In the genomic region with DNA sequence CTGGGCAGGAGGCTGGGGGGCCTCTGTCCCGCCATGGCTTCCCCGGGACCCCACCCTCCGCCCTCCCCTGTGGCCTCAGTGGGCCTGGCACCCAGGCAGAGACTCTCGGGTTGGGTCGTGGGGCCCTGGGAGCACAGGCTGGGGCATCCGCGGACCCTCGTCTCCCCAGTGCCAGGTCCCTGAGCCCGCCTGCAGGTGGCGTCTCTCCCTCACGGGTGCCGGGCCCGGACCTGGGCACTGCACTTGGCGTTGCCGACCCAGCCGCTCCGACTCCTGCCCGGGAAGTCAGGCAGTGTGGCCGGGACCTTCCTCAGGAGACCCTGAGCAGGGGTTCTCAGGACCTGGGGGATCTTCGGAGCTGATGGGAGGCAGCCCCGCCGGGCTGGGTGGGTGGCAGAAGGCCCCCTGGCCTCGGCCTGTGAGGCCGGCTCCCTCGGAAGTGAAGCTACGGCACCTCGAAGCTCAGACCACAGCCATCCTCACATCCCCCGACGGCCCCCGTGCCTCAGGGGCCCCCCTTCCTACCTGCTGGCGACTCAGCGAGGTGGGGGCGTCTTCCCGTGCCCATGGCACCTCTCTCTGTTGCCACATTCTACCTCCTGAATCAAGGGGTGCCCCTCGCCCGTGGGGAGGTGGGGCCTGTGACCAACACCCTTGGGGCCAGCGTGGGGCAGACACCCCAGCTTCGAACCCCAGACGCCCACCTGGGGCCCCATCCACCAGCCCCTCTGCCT, we compare ENCODE assay signal across 8 cellular contexts. TPM values are rescaled to one million over a fixed set of nuclear protein-coding genes. Genes with fewer than 3 reads are reported as not detected.
A peak's percentile ranks its signal among the peaks of the same experiment; 100 is the strongest.
DNase-seq lines count a peak whose midpoint lies in the region; ATAC-seq and TF ChIP-seq lines count a peak whose summit lies in the region.

No MANE protein-coding gene starts in this region.

- H3K27me3 ChIP-seq in tibial nerve: peaks cover 0 to 7% of the 10 kb centered on the region in 2 donors

- intact Hi-C loops in Right ventricle myocardium superior (cut with DNase I): loop anchor here (5.0 kb wide), 2 partner anchors 110 to 170 kb away; a partner anchor contains a TSS
- intact Hi-C loops in posterior cingulate gyrus (cut with DNase I): loop anchor here (5.0 to 10.0 kb wide), 2 partner anchors 130 to 253 kb away; a partner anchor contains a TSS

- TF ChIP-seq EP300 in tibial nerve (IDR thresholded peaks at IDR 0.05): no peak

- peaks cover 10 to 11% of the 10 kb centered on the region in 2 donors for H3K36me3 Mint-ChIP-seq in activated naive CD4-positive, alpha-beta T cell treated with anti-CD3 and anti-CD28 coated beads, Interleukin-2, amount 50 U/mL, for 72 hours

- peak overlapping the region in 2 of 4 donors; percentile 11 to 12 for H3K27ac ChIP-seq in tibial nerve

- TF ChIP-seq CTCF in tibial nerve (IDR thresholded peaks at IDR 0.05): peak; percentile 88 to 98 (median 92)

- ATAC-seq in SK-N-SH treated with all-trans-retinoic acid at 6 μM for 48 hours: peak; percentile 96
- peak; percentile 94 to 96 for ATAC-seq in activated naive CD4-positive, alpha-beta T cell treated with anti-CD3 and anti-CD28 coated beads, Interleukin-2, amount 50 U/mL, for 72 hours
- peak; percentile 94 for ATAC-seq in Right ventricle myocardium superior (ENCODE audit: poor library complexity)

- peaks cover 0 to 4% of the 10 kb centered on the region in 2 donors for H3K9me3 Mint-ChIP-seq in activated naive CD4-positive, alpha-beta T cell treated with anti-CD3 and anti-CD28 coated beads, Interleukin-2, amount 50 U/mL, for 72 hours

- peaks cover 0 to 14% (median 6%) of the 10 kb centered on the region in 4 donors for H3K4me1 ChIP-seq in tibial nerve

- H3K9me3 ChIP-seq in tibial nerve: no peaks in the 10 kb centered on the region

- peak; percentile 82 for DNase-seq in NCI-H82 (lab: John Stamatoyannopoulos, UW)
- no peak for DNase-seq in NCI-H82 treated with DMSO at 0.1 percent for 48 hours (lab: John Stamatoyannopoulos, UW; ENCODE audit: unreplicated experiment)
- DNase-seq in HuH-7.5 (ENCODE audit: low spot score): peak; percentile 96
- peak; percentile 85 to 91 for DNase-seq in activated naive CD4-positive, alpha-beta T cell treated with anti-CD3 and anti-CD28 coated beads, Interleukin-2, amount 50 U/mL, for 72 hours (ENCODE audit: low spot score in 2 of 2)
- peak; percentile 90 for DNase-seq in Right ventricle myocardium superior
- peak; percentile 66 to 97 (median 82) for DNase-seq in posterior cingulate gyrus
- DNase-seq in tibial nerve (ENCODE audit: low spot score in 2 of 2): peak; percentile 62 to 72

- TF ChIP-seq POLR2A in tibial nerve (IDR thresholded peaks at IDR 0.05): no peak

- H3K27ac Mint-ChIP-seq in activated naive CD4-positive, alpha-beta T cell treated with anti-CD3 and anti-CD28 coated beads, Interleukin-2, amount 50 U/mL, for 72 hours: peak overlapping the region in 1 of 2 donors; percentile 83

- no peaks in the 10 kb centered on the region for H3K36me3 ChIP-seq in tibial nerve

- WGBS in tibial nerve, 2 donors: 15 to 29% methylated on average over 11 to 24 of the region's 39 CpGs

- H3K4me3 ChIP-seq in tibial nerve: peak overlapping the region in 3 of 4 donors; percentile 21 to 32 (median 25)

TF ChIP-seq in SK-N-SH treated with all-trans-retinoic acid at 6 μM for 48 hours, 23 proteins besides CTCF, POLR2A, EP300 and RAD21:
- TF ChIP-seq, protein P1, sequence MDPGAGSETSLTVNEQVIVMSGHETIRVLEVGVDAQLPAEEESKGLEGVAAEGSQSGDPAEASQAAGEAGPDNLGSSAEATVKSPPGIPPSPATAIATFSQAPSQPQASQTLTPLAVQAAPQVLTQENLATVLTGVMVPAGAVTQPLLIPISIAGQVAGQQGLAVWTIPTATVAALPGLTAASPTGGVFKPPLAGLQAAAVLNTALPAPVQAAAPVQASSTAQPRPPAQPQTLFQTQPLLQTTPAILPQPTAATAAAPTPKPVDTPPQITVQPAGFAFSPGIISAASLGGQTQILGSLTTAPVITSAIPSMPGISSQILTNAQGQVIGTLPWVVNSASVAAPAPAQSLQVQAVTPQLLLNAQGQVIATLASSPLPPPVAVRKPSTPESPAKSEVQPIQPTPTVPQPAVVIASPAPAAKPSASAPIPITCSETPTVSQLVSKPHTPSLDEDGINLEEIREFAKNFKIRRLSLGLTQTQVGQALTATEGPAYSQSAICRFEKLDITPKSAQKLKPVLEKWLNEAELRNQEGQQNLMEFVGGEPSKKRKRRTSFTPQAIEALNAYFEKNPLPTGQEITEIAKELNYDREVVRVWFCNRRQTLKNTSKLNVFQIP (CRISPR knock-in tag; IDR thresholded peaks at IDR 0.05; ENCODE audit: borderline replicate concordance, low read depth): no peak
- TF ChIP-seq OSR1 (CRISPR knock-in tag; IDR thresholded peaks at IDR 0.05) (no peak), TOX (CRISPR knock-in tag; IDR thresholded peaks at IDR 0.05; ENCODE audit: borderline replicate concordance) (no peak), CSDC2 (CRISPR knock-in tag; IDR thresholded peaks at IDR 0.05) (no peak), RARB (CRISPR knock-in tag; IDR thresholded peaks at IDR 0.05) (no peak), SNAI2 (CRISPR knock-in tag; IDR thresholded peaks at IDR 0.05) (no peak), ZNF8 (CRISPR knock-in tag; IDR thresholded peaks at IDR 0.05) (no peak), PPARA (CRISPR knock-in tag; IDR thresholded peaks at IDR 0.05; ENCODE audit: borderline replicate concordance) (no peak), ZNF565 (CRISPR knock-in tag; conservative IDR thresholded peaks at IDR 0.05; ENCODE audit: low read depth) (no peak), ZFP30 (CRISPR knock-in tag; IDR thresholded peaks at IDR 0.05) (no peak), ARNTL (CRISPR knock-in tag; IDR thresholded peaks at IDR 0.05; ENCODE audit: borderline replicate concordance, low read depth) (no peak), ESRRG (CRISPR knock-in tag; IDR thresholded peaks at IDR 0.05) (no peak), GLIS3 (CRISPR knock-in tag; IDR thresholded peaks at IDR 0.05) (no peak), ZFP3 (CRISPR knock-in tag; IDR thresholded peaks at IDR 0.05) (no peak)
- TF ChIP-seq, protein P2, sequence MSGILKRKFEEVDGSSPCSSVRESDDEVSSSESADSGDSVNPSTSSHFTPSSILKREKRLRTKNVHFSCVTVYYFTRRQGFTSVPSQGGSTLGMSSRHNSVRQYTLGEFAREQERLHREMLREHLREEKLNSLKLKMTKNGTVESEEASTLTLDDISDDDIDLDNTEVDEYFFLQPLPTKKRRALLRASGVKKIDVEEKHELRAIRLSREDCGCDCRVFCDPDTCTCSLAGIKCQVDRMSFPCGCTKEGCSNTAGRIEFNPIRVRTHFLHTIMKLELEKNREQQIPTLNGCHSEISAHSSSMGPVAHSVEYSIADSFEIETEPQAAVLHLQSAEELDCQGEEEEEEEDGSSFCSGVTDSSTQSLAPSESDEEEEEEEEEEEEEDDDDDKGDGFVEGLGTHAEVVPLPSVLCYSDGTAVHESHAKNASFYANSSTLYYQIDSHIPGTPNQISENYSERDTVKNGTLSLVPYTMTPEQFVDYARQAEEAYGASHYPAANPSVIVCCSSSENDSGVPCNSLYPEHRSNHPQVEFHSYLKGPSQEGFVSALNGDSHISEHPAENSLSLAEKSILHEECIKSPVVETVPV (CRISPR knock-in tag; IDR thresholded peaks at IDR 0.05): no peak
- TF ChIP-seq, protein P3, sequence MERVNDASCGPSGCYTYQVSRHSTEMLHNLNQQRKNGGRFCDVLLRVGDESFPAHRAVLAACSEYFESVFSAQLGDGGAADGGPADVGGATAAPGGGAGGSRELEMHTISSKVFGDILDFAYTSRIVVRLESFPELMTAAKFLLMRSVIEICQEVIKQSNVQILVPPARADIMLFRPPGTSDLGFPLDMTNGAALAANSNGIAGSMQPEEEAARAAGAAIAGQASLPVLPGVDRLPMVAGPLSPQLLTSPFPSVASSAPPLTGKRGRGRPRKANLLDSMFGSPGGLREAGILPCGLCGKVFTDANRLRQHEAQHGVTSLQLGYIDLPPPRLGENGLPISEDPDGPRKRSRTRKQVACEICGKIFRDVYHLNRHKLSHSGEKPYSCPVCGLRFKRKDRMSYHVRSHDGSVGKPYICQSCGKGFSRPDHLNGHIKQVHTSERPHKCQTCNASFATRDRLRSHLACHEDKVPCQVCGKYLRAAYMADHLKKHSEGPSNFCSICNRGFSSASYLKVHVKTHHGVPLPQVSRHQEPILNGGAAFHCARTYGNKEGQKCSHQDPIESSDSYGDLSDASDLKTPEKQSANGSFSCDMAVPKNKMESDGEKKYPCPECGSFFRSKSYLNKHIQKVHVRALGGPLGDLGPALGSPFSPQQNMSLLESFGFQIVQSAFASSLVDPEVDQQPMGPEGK (CRISPR knock-in tag; IDR thresholded peaks at IDR 0.05; ENCODE audit: borderline replicate concordance): no peak

RNA-seq across cellular contexts. Expression of a gene that starts 6.4 kb away (rescaled TPM):
- total RNA-seq in activated naive CD4-positive, alpha-beta T cell treated with anti-CD3 and anti-CD28 coated beads, Interleukin-2, amount 50 U/mL, for 72 hours: 10 to 100 TPM; 20.7 to 21.2 TPM
- total RNA-seq in Right ventricle myocardium superior (2.4 TPM), tibial nerve (10 to 100 TPM; 18.4 to 29.4 (median 23.1) TPM)

RNA-seq across cellular contexts. Expression of a gene that starts 48.1 kb away (rescaled TPM):
- total RNA-seq in activated naive CD4-positive, alpha-beta T cell treated with anti-CD3 and anti-CD28 coated beads, Interleukin-2, amount 50 U/mL, for 72 hours: not detected
- total RNA-seq in Right ventricle myocardium superior: not detected
- total RNA-seq in tibial nerve: not detected

RNA-seq across cellular contexts. Expression of a gene that starts 51.4 kb away (rescaled TPM):
- total RNA-seq in activated naive CD4-positive, alpha-beta T cell treated with anti-CD3 and anti-CD28 coated beads, Interleukin-2, amount 50 U/mL, for 72 hours: not detected
- 0.22 TPM for total RNA-seq in Right ventricle myocardium superior
- total RNA-seq in tibial nerve: not detected
